In genomic region chr19:42427313-42427712, GRCh38 we compare ENCODE assay signal across 10 cellular contexts. TPM values are rescaled to one million over a fixed set of nuclear protein-coding genes. Genes with fewer than 3 reads are reported as not detected.
DNase-seq lines count a peak whose midpoint lies in the region; ATAC-seq and TF ChIP-seq lines count a peak whose summit lies in the region.
"Had no signal": no experiment of that assay in that cellular context is flagged by ENCODE, and none has a peak within 500 bp of the region (broad histone marks: within the 10 kb centered on the region; RNA-seq: fewer than 3 reads in every experiment).

Gene LIPE (minus strand): TSS chr19:42427388. CDS start chr19:42427149, 239 bp downstream.

- peaks cover 16% of the 10 kb centered on the region for H3K4me1 Mint-ChIP-seq in activated T-cell treated with anti-CD3 and anti-CD28 coated beads, Interleukin-2, amount 50 U/mL, for 4 hours (ENCODE audit: low read depth)

- H3K27me3 Mint-ChIP-seq in activated T-cell treated with anti-CD3 and anti-CD28 coated beads, Interleukin-2, amount 50 U/mL, for 4 hours (ENCODE audit: low read depth): no peaks in the 10 kb centered on the region

- WGBS in tibial nerve, 2 donors: 53 to 64% methylated on average over 4 of the region's 4 CpGs

- H3K9me3 Mint-ChIP-seq in activated T-cell treated with anti-CD3 and anti-CD28 coated beads, Interleukin-2, amount 50 U/mL, for 4 hours: no peaks in the 10 kb centered on the region

- no peak for DNase-seq in activated T-cell treated with anti-CD3 and anti-CD28 coated beads, Interleukin-2, amount 50 U/mL, for 4 hours
- DNase-seq in activated T-cell treated with anti-CD3 and anti-CD28 coated beads, Interleukin-2, amount 50 U/mL, for 48 hours: no peak
- DNase-seq in ascending aorta (ENCODE audit: low spot score in 2 of 2) (no peak), mesenteric fat pad (ENCODE audit: low spot score) (no peak), tibial nerve (ENCODE audit: low spot score in 2 of 2) (no peak), SK-N-DZ (ENCODE audit: low spot score) (no peak), CD1c-positive myeloid dendritic cell (ENCODE audit: extremely low spot score) (no peak)
- DNase-seq in stimulated activated CD8-positive, alpha-beta memory T cell treated with anti-CD3 and anti-CD28 coated beads, Interleukin-4, amount 100 ng/mL, for 48 hours: no peak
- DNase-seq: activated CD4-positive, CD25-positive, alpha-beta regulatory T cell treated with anti-CD3 and anti-CD28 coated beads, Interleukin-2, amount 50 U/mL, for 72 hours; NCI-H2107 had no signal

- TF ChIP-seq POLR2A in tibial nerve (IDR thresholded peaks at IDR 0.05): no peak

- no peak within 1 kb of the TSS for H3K27ac ChIP-seq in ascending aorta
- H3K27ac ChIP-seq in tibial nerve: no peak within 1 kb of the TSS

- H3K4me1 ChIP-seq in ascending aorta (peaks cover 0 to 14% of the 10 kb centered on the region in 2 donors), tibial nerve (peaks cover 0 to 23% (median 9%) of the 10 kb centered on the region in 4 donors)

- no peak for TF ChIP-seq CTCF in ascending aorta (IDR thresholded peaks at IDR 0.05)
- TF ChIP-seq CTCF in tibial nerve (IDR thresholded peaks at IDR 0.05): no peak

- H3K4me3 Mint-ChIP-seq in activated T-cell treated with anti-CD3 and anti-CD28 coated beads, Interleukin-2, amount 50 U/mL, for 4 hours: no peak within 1 kb of the TSS

- no peaks in the 10 kb centered on the region for H3K9me3 ChIP-seq in ascending aorta
- no peaks in the 10 kb centered on the region for H3K9me3 ChIP-seq in tibial nerve

- ATAC-seq in activated T-cell treated with anti-CD3 and anti-CD28 coated beads, Interleukin-2, amount 50 U/mL, for 4 hours: no peak

- H3K4me3 ChIP-seq in ascending aorta (no peak within 1 kb of the TSS), tibial nerve (no peak within 1 kb of the TSS)

- intact Hi-C loops in ascending aorta (cut with DNase I): no loop called here

- H3K36me3 ChIP-seq in ascending aorta (no peaks in the 10 kb centered on the region), tibial nerve (no peaks in the 10 kb centered on the region)

- no peak for TF ChIP-seq EP300 in tibial nerve (IDR thresholded peaks at IDR 0.05)

- H3K27me3 ChIP-seq in ascending aorta: no peaks in the 10 kb centered on the region
- H3K27me3 ChIP-seq in tibial nerve: peaks cover 0 to 36% of the 10 kb centered on the region in 2 donors

- H3K36me3 Mint-ChIP-seq in activated T-cell treated with anti-CD3 and anti-CD28 coated beads, Interleukin-2, amount 50 U/mL, for 4 hours (ENCODE audit: insufficient read depth): no peaks in the 10 kb centered on the region

RNA-seq across cellular contexts. Expression of gene LIPE, which starts in this region (rescaled TPM):
- total RNA-seq in activated T-cell treated with anti-CD3 and anti-CD28 coated beads, Interleukin-2, amount 50 U/mL, for 4 hours: 10 to 100 TPM; 23.0 to 29.1 (median 28.0) TPM
- total RNA-seq in ascending aorta (102 TPM), mesenteric fat pad (1,893 TPM), tibial nerve (100 to 1,000 TPM in 3 of 4 donors, 10 to 100 TPM in 1; 77.1 to 717 (median 234) TPM)
- 3.8 and 6.9 TPM in 2 replicates for polyA plus RNA-seq in SK-N-DZ (2014; cell fraction: cytosol; rRNA removed)
- polyA plus RNA-seq in SK-N-DZ (2014; cell fraction: nucleus; rRNA removed): 4.3 and 4.7 TPM in 2 replicates
